In the genomic region with DNA sequence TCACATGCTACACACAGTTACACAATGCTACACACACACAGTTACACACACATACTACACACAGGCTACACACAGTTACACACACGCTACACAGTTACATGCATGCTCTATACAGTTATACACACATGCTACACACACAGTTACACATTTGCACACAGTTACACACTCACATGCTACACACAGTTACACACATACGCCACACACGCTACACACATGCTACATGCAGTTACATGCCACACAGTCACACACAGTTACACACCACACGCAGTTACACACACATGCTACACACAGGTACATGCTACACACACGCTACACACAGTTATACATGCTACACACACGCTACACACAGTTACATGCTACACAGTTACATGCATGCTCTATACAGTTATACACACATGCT, we compare ENCODE assay signal across 2 cellular contexts.
TF ChIP-seq lines count a peak whose summit lies in the region.

No MANE protein-coding gene starts in this region.

TF ChIP-seq in HEK293, 187 proteins besides CTCF, POLR2A, EP300 and RAD21 (continues in another document):
- TF ChIP-seq BCL11B (tag by site-specific recombination; IDR thresholded peaks at IDR 0.05; ENCODE audit: low read depth) (no peak), ZNF221 (tag by site-specific recombination; IDR thresholded peaks at IDR 0.05; ENCODE audit: borderline replicate concordance) (no peak), GFI1B (tag by site-specific recombination; IDR thresholded peaks at IDR 0.05) (no peak), ZBTB11 (tag by site-specific recombination; conservative IDR thresholded peaks at IDR 0.05; ENCODE audit: low read depth) (no peak), ZNF174 (tag by site-specific recombination; IDR thresholded peaks at IDR 0.05) (no peak), SCRT2 (tag by site-specific recombination; IDR thresholded peaks at IDR 0.05) (no peak), ZNF510 (tag by site-specific recombination; IDR thresholded peaks at IDR 0.05; ENCODE audit: insufficient replicate concordance) (no peak), ZNF146 (tag by site-specific recombination; IDR thresholded peaks at IDR 0.05) (no peak), ZNF280D (tag by site-specific recombination; IDR thresholded peaks at IDR 0.05) (no peak), KLF1 (tag by site-specific recombination; IDR thresholded peaks at IDR 0.05) (no peak), ZBTB26 (tag by site-specific recombination; optimal IDR thresholded peaks at IDR 0.05) (peak; percentile 10), ZNF366 (tag by site-specific recombination; conservative IDR thresholded peaks at IDR 0.05) (no peak), ZNF473 (tag by site-specific recombination; IDR thresholded peaks at IDR 0.05) (0 out of 2 replicates have a peak, but pooled peaks have one; percentile 44), ZFP69B (tag by site-specific recombination; IDR thresholded peaks at IDR 0.05) (no peak), ZNF202 (tag by site-specific recombination; IDR thresholded peaks at IDR 0.05; ENCODE audit: borderline replicate concordance) (no peak)
- TF ChIP-seq, protein P1, sequence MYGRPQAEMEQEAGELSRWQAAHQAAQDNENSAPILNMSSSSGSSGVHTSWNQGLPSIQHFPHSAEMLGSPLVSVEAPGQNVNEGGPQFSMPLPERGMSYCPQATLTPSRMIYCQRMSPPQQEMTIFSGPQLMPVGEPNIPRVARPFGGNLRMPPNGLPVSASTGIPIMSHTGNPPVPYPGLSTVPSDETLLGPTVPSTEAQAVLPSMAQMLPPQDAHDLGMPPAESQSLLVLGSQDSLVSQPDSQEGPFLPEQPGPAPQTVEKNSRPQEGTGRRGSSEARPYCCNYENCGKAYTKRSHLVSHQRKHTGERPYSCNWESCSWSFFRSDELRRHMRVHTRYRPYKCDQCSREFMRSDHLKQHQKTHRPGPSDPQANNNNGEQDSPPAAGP (tag by site-specific recombination; IDR thresholded peaks at IDR 0.05) = no peak
- TF ChIP-seq, protein P2, sequence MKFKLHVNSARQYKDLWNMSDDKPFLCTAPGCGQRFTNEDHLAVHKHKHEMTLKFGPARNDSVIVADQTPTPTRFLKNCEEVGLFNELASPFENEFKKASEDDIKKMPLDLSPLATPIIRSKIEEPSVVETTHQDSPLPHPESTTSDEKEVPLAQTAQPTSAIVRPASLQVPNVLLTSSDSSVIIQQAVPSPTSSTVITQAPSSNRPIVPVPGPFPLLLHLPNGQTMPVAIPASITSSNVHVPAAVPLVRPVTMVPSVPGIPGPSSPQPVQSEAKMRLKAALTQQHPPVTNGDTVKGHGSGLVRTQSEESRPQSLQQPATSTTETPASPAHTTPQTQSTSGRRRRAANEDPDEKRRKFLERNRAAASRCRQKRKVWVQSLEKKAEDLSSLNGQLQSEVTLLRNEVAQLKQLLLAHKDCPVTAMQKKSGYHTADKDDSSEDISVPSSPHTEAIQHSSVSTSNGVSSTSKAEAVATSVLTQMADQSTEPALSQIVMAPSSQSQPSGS (tag by site-specific recombination; IDR thresholded peaks at IDR 0.05; ENCODE audit: low read depth) = no peak

TF ChIP-seq in GM12878, 131 proteins besides CTCF, POLR2A, EP300 and RAD21:
- TF ChIP-seq, protein P3, sequence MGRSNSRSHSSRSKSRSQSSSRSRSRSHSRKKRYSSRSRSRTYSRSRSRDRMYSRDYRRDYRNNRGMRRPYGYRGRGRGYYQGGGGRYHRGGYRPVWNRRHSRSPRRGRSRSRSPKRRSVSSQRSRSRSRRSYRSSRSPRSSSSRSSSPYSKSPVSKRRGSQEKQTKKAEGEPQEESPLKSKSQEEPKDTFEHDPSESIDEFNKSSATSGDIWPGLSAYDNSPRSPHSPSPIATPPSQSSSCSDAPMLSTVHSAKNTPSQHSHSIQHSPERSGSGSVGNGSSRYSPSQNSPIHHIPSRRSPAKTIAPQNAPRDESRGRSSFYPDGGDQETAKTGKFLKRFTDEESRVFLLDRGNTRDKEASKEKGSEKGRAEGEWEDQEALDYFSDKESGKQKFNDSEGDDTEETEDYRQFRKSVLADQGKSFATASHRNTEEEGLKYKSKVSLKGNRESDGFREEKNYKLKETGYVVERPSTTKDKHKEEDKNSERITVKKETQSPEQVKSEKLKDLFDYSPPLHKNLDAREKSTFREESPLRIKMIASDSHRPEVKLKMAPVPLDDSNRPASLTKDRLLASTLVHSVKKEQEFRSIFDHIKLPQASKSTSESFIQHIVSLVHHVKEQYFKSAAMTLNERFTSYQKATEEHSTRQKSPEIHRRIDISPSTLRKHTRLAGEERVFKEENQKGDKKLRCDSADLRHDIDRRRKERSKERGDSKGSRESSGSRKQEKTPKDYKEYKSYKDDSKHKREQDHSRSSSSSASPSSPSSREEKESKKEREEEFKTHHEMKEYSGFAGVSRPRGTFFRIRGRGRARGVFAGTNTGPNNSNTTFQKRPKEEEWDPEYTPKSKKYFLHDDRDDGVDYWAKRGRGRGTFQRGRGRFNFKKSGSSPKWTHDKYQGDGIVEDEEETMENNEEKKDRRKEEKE (IDR thresholded peaks at IDR 0.05) = no peak
- TF ChIP-seq, protein P4, sequence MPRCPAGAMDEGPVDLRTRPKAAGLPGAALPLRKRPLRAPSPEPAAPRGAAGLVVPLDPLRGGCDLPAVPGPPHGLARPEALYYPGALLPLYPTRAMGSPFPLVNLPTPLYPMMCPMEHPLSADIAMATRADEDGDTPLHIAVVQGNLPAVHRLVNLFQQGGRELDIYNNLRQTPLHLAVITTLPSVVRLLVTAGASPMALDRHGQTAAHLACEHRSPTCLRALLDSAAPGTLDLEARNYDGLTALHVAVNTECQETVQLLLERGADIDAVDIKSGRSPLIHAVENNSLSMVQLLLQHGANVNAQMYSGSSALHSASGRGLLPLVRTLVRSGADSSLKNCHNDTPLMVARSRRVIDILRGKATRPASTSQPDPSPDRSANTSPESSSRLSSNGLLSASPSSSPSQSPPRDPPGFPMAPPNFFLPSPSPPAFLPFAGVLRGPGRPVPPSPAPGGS (IDR thresholded peaks at IDR 0.05; ENCODE audit: borderline replicate concordance, insufficient read depth, low read depth, low read length, poor library complexity, severe bottlenecking) = peak; percentile 89
- TF ChIP-seq TCF3 (IDR thresholded peaks at IDR 0.05; ENCODE audit: borderline replicate concordance, insufficient read depth, low read depth, low read length) = 0 out of 2 replicates have a peak, but pooled peaks have one; percentile 24
